ENCODE assay signal across 9 cellular contexts in the genomic region with DNA sequence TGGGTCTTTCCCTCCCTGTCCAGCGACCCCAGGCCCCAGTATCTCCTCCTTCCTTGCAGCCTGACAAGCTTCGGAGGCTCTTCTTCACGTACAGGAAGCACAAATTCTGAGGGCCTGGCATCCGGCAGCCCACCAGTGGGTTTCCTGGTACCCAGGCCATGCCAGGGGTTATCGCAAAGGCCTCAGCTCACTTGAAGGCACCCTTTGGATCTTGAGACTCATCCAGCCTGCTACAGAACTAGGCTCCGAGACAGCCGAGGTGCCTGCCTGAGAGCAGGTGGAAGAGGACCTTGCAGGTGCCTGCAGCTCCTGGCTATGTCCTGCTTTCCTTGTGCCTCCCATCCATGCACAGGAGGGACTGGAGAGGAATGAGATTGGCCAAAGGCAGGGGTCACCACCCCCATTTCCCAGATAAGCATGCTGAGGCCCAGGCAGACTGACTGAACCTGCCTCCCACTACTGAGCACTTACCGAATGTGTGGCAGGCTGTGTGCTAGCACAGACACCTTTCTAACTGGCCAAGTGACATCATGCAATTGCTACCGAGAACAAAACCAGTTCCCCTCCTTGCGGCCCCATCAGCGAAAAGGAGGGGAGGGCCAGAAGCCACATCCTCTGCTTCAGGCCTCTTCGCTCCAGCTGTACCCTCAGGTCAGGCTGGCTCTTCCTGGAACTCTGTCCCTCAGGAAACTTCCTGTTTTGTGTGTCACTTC.
A peak's percentile ranks its signal among the peaks of the same experiment; 100 is the strongest.
DNase-seq lines count a peak whose midpoint lies in the region; ATAC-seq and TF ChIP-seq lines count a peak whose summit lies in the region.
"Had no signal": no experiment of that assay in that cellular context is flagged by ENCODE, and none has a peak within 500 bp of the region (broad histone marks: within the 10 kb centered on the region; RNA-seq: fewer than 3 reads in every experiment).

No MANE protein-coding gene starts in this region.

- no peak overlapping the region for H3K27ac ChIP-seq in RWPE1

- POLR2A ChIA-PET in RWPE1 (lab: Yijun Ruan, JAX; ENCODE audit: low non-redundant PET), result no interaction called here

- peak; percentile 61 for DNase-seq in UCSD-AML1 (lab: John Stamatoyannopoulos, UW; ENCODE audit: unreplicated experiment)
- DNase-seq in effector CD4-positive, alpha-beta T cell, result peak; percentile 18
- DNase-seq in stimulated activated effector memory CD8-positive, alpha-beta T cell treated with anti-CD3 and anti-CD28 coated beads, Interleukin-12 subunit alpha, Interleukin-12 subunit beta, amount 100 ng/mL, for 72 hours (ENCODE audit: low spot score in 2 of 2), result peak; percentile 56 to 84
- DNase-seq in RWPE1 (ENCODE audit: low spot score), result no peak
- no peak for DNase-seq in NCI-H1417 (lab: John Stamatoyannopoulos, UW)
- no peak for DNase-seq in LoVo (ENCODE audit: low spot score)

- peaks cover 56% of the 10 kb centered on the region for H3K4me1 Mint-ChIP-seq in stimulated activated effector memory CD8-positive, alpha-beta T cell treated with anti-CD3 and anti-CD28 coated beads, Interleukin-12 subunit alpha, Interleukin-12 subunit beta, amount 100 ng/mL, for 72 hours

- CTCF ChIA-PET in RWPE1 (lab: Yijun Ruan, JAX), result interaction anchor here (0.6 to 1.9 kb wide), 4 partner anchors 75 to 144 kb away, joined by 3 to 8 read pairs (median 4); no protein-coding TSS in a partner anchor

- no peaks in the 10 kb centered on the region for H3K9me3 Mint-ChIP-seq in stimulated activated effector memory CD8-positive, alpha-beta T cell treated with anti-CD3 and anti-CD28 coated beads, Interleukin-12 subunit alpha, Interleukin-12 subunit beta, amount 100 ng/mL, for 72 hours

- H3K4me3 Mint-ChIP-seq in stimulated activated effector memory CD8-positive, alpha-beta T cell treated with anti-CD3 and anti-CD28 coated beads, Interleukin-12 subunit alpha, Interleukin-12 subunit beta, amount 100 ng/mL, for 72 hours, result peak overlapping the region; percentile 62

- TF ChIP-seq CTCF in RWPE1 (conservative IDR thresholded peaks at IDR 0.05; ENCODE audit: low read depth), result no peak

- H3K27ac Mint-ChIP-seq in stimulated activated effector memory CD8-positive, alpha-beta T cell treated with anti-CD3 and anti-CD28 coated beads, Interleukin-12 subunit alpha, Interleukin-12 subunit beta, amount 100 ng/mL, for 72 hours, result peak overlapping the region; percentile 94

- peak; percentile 75 for ATAC-seq in GM18867 (IDR thresholded peaks at IDR 0.05; ENCODE audit: unreplicated experiment)
- peak; percentile 81 for ATAC-seq in HG03045 (IDR thresholded peaks at IDR 0.05; ENCODE audit: unreplicated experiment)
- peak; percentile 92 for ATAC-seq in stimulated activated effector memory CD8-positive, alpha-beta T cell treated with anti-CD3 and anti-CD28 coated beads, Interleukin-12 subunit alpha, Interleukin-12 subunit beta, amount 100 ng/mL, for 72 hours
- ATAC-seq: HCT116 had no signal

- H3K36me3 Mint-ChIP-seq in stimulated activated effector memory CD8-positive, alpha-beta T cell treated with anti-CD3 and anti-CD28 coated beads, Interleukin-12 subunit alpha, Interleukin-12 subunit beta, amount 100 ng/mL, for 72 hours, result peaks cover 6% of the 10 kb centered on the region

Comparison
In these comparisons a context has a peak if more than half of its experiments do, and no peak if none do; other contexts are left out.
1. DNase-seq: peak in UCSD-AML1 (single experiment), effector CD4-positive, alpha-beta T cell (single experiment) and stimulated activated effector memory CD8-positive, alpha-beta T cell treated with anti-CD3 and anti-CD28 coated beads, Interleukin-12 subunit alpha, Interleukin-12 subunit beta, amount 100 ng/mL, for 72 hours (2 of 2); none in RWPE1 (single experiment), NCI-H1417 (0 of 3) and LoVo (single experiment).
2. Peak in every context shown above with its lines, with median percentiles within 50 percentile points of each other: ATAC-seq.